Comparison of ENCODE assay signal across 20 cellular contexts in the genomic region with DNA sequence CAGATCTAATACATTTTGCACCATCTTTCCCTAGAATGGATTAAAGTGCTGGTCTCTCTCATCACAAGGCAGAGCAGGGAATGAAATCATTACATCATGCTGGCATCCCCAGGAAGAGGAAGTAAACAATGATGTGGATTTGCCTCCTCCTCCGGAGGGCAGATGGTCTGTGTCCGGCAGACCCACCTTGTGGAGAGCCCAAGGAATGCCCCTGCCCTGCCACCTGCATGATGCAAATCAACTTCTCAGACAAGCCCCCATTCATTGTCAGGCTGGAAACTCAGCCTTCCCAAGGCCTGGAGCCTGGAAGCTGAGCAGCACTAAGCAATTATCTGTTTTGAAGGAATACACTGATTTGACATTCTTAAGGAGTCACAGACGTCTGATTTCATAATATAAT.
"Had no signal": no experiment of that assay in that cellular context is flagged by ENCODE, and none has a peak within 500 bp of the region (broad histone marks: within the 10 kb centered on the region; RNA-seq: fewer than 3 reads in every experiment).

No MANE protein-coding gene starts in this region.

- FAIRE-seq: kidney had no signal

- ATAC-seq: activated CD8-positive, alpha-beta T cell treated with anti-CD3 and anti-CD28 coated beads for 36 hours; activated T-helper 17 cell treated with anti-CD3 and anti-CD28 coated beads, Interleukin-2, amount 50 U/mL, for 72 hours; psoas muscle; right cardiac atrium; stimulated activated naive CD8-positive, alpha-beta T cell treated with anti-CD3 and anti-CD28 coated beads, Interleukin-15, Interleukin-2, amounts not matched to agents 100 U/mL and 50 U/mL, for 24 hours had no signal

- H3K27me3 Mint-ChIP-seq: activated CD4-positive, alpha-beta T cell treated with anti-CD3 and anti-CD28 coated beads, Interleukin-2, amount 10 ng/mL, durations not matched to agents 24 days and 14 days; activated CD8-positive, alpha-beta T cell treated with anti-CD3 and anti-CD28 coated beads for 36 hours; activated naive CD8-positive, alpha-beta T cell treated with anti-CD3 and anti-CD28 coated beads, Interleukin-2, amount 10 ng/mL, durations not matched to agents 7 days and 5 days; activated T-helper 17 cell treated with anti-CD3 and anti-CD28 coated beads, Interleukin-2, amount 50 U/mL, for 72 hours had no signal

- H3K27me3 ChIP-seq: tibial artery had no signal

- H3K27ac ChIP-seq: cardiac muscle cell, left ventricle myocardium inferior, psoas muscle, skin epidermis, tibial artery had no signal

- H3K27ac Mint-ChIP-seq: activated CD4-positive, alpha-beta T cell treated with anti-CD3 and anti-CD28 coated beads, Interleukin-2, amount 10 ng/mL, durations not matched to agents 24 days and 14 days; activated CD8-positive, alpha-beta T cell treated with anti-CD3 and anti-CD28 coated beads for 36 hours; activated naive CD8-positive, alpha-beta T cell treated with anti-CD3 and anti-CD28 coated beads, Interleukin-2, amount 10 ng/mL, durations not matched to agents 7 days and 5 days had no signal

- H3K4me1 Mint-ChIP-seq: activated naive CD8-positive, alpha-beta T cell treated with anti-CD3 and anti-CD28 coated beads, Interleukin-2, amount 10 ng/mL, durations not matched to agents 7 days and 5 days; neural crest cell had no signal

- H3K36me3 ChIP-seq: cardiac muscle cell, left ventricle myocardium inferior, tibial artery had no signal

- H3K4me3 ChIP-seq: cardiac muscle cell, left ventricle myocardium inferior, psoas muscle, skin epidermis, tibial artery had no signal

- H3K4me3 Mint-ChIP-seq: activated CD4-positive, alpha-beta T cell treated with anti-CD3 and anti-CD28 coated beads, Interleukin-2, amount 10 ng/mL, durations not matched to agents 24 days and 14 days; activated CD8-positive, alpha-beta T cell treated with anti-CD3 and anti-CD28 coated beads for 36 hours; activated naive CD8-positive, alpha-beta T cell treated with anti-CD3 and anti-CD28 coated beads, Interleukin-2, amount 10 ng/mL, durations not matched to agents 7 days and 5 days; activated T-helper 17 cell treated with anti-CD3 and anti-CD28 coated beads, Interleukin-2, amount 50 U/mL, for 72 hours; neural crest cell had no signal

- H3K9me3 ChIP-seq: left ventricle myocardium inferior, psoas muscle, tibial artery had no signal

- H3K9me3 Mint-ChIP-seq: activated CD8-positive, alpha-beta T cell treated with anti-CD3 and anti-CD28 coated beads for 36 hours; neural crest cell had no signal

- H3K4me1 ChIP-seq: left ventricle myocardium inferior, psoas muscle, tibial artery had no signal

- DNase-seq: activated CD4-positive, alpha-beta T cell treated with anti-CD3 and anti-CD28 coated beads, Interleukin-2, amount 10 ng/mL, durations not matched to agents 24 days and 14 days; activated CD4-positive, CD25-positive, alpha-beta regulatory T cell; activated CD8-positive, alpha-beta T cell treated with anti-CD3 and anti-CD28 coated beads for 36 hours; activated naive CD4-positive, alpha-beta T cell treated with Interleukin-2 at 50 U/mL for 16 hours; activated naive CD8-positive, alpha-beta T cell treated with anti-CD3 and anti-CD28 coated beads, Interleukin-2, amount 10 ng/mL, durations not matched to agents 7 days and 5 days; activated T-cell treated with anti-CD3 and anti-CD28 coated beads, Interleukin-2, amount 50 U/mL, for 1 hour; amygdala; dermis blood vessel endothelial cell; effector memory CD4-positive, alpha-beta T cell; kidney; left ventricle myocardium inferior; psoas muscle; right cardiac atrium; stimulated activated naive CD8-positive, alpha-beta T cell treated with anti-CD3 and anti-CD28 coated beads, Interleukin-15, Interleukin-2, amounts not matched to agents 100 U/mL and 50 U/mL, for 24 hours; substantia nigra; tibial artery had no signal
